Comparison of ENCODE assay signal across 24 cellular contexts in genomic region chr11:45669956-45670355, GRCh38. TPM values are rescaled to one million over a fixed set of nuclear protein-coding genes. Genes with fewer than 3 reads are reported as not detected.
DNase-seq lines count a peak whose midpoint lies in the region; ATAC-seq and TF ChIP-seq lines count a peak whose summit lies in the region.
"Had no signal": no experiment of that assay in that cellular context is flagged by ENCODE, and none has a peak within 500 bp of the region (broad histone marks: within the 10 kb centered on the region; RNA-seq: fewer than 3 reads in every experiment).

No MANE protein-coding gene starts in this region.

- H2BK5ac ChIP-seq in neuronal stem cell (ENCODE audit: low read length): no peak overlapping the region

- H3K79me1 ChIP-seq in neuronal stem cell (ENCODE audit: low read depth, low read length): no peaks in the 10 kb centered on the region

- H3K4ac ChIP-seq in neuronal stem cell (ENCODE audit: low read length): no peak overlapping the region

- H3K9me3 Mint-ChIP-seq in endothelial cell (ENCODE audit: unreplicated experiment): no peaks in the 10 kb centered on the region
- H3K9me3 Mint-ChIP-seq: CD14-positive monocyte; CD4-positive, alpha-beta memory T cell; CD4-positive, CD25-positive, alpha-beta regulatory T cell; CD8-positive, alpha-beta memory T cell had no signal

- no peak overlapping the region for H3K18ac ChIP-seq in neuronal stem cell (ENCODE audit: low read length)

- no peak overlapping the region for H3K4me2 ChIP-seq in neuronal stem cell (ENCODE audit: insufficient read depth, low read length, poor library complexity, severe bottlenecking)
- H3K4me2 ChIP-seq: BLaER1 had no signal

- ATAC-seq in HG03342 (IDR thresholded peaks at IDR 0.05; ENCODE audit: unreplicated experiment): no peak
- ATAC-seq: GM12878 had no signal

- no peak overlapping the region for H2AFZ ChIP-seq in neuronal stem cell (ENCODE audit: low read length)

- no peaks in the 10 kb centered on the region for H3K36me3 Mint-ChIP-seq in endothelial cell (ENCODE audit: low read depth, unreplicated experiment)
- H3K36me3 Mint-ChIP-seq: CD14-positive monocyte; CD4-positive, alpha-beta memory T cell; CD4-positive, CD25-positive, alpha-beta regulatory T cell; CD8-positive, alpha-beta memory T cell had no signal

- H3K9me3 ChIP-seq in neuronal stem cell (replicated peaks in 1 of 2; ENCODE audit: control insufficient read depth in 2 of 2, insufficient read depth in 1 of 2, low read depth in 1 of 2, low read length in 2 of 2) (no peaks in the 10 kb centered on the region), thyroid gland (no peaks in the 10 kb centered on the region)
- H3K9me3 ChIP-seq in effector memory CD4-positive, alpha-beta T cell (ENCODE audit: control insufficient read depth, low read length): no peaks in the 10 kb centered on the region
- H3K9me3 ChIP-seq: BE2C, BLaER1 had no signal

- no peak overlapping the region for H3K27ac Mint-ChIP-seq in endothelial cell (ENCODE audit: unreplicated experiment)
- H3K27ac Mint-ChIP-seq: CD14-positive monocyte; CD4-positive, alpha-beta memory T cell; CD4-positive, CD25-positive, alpha-beta regulatory T cell; CD8-positive, alpha-beta memory T cell had no signal

- no peak overlapping the region for H3K14ac ChIP-seq in neuronal stem cell (ENCODE audit: low read length)

- DNase-seq in neuronal stem cell (ENCODE audit: low spot score) (no peak), posterior vena cava (ENCODE audit: low spot score) (peak; percentile 66), thyroid gland (no peak), cortex of kidney (lab: John Stamatoyannopoulos, UW) (no peak), endothelial cell (ENCODE audit: low spot score) (no peak)
- no peak for DNase-seq in effector memory CD4-positive, alpha-beta T cell
- DNase-seq: 8988T; ACHN; BE2C; CD4-positive, alpha-beta memory T cell; CD4-positive, CD25-positive, alpha-beta regulatory T cell; CD8-positive, alpha-beta memory T cell; COR-L47; DMS 273 treated with DMSO at 0.1 percent for 48 hours; DMS153; DMS53; DND-41; EL; GDM1 had no signal

- no peak overlapping the region for H2BK12ac ChIP-seq in neuronal stem cell (ENCODE audit: low read length)

- peak overlapping the region; percentile 81 for H2BK15ac ChIP-seq in neuronal stem cell (ENCODE audit: low read length)

- no peaks in the 10 kb centered on the region for H3K36me3 ChIP-seq in neuronal stem cell (replicated peaks in 1 of 2; ENCODE audit: control insufficient read depth in 2 of 2, insufficient read depth in 2 of 2, low read length in 2 of 2)
- no peaks in the 10 kb centered on the region for H3K36me3 ChIP-seq in thyroid gland
- no peaks in the 10 kb centered on the region for H3K36me3 ChIP-seq in effector memory CD4-positive, alpha-beta T cell (ENCODE audit: control insufficient read depth, insufficient read depth, low read length)
- H3K36me3 ChIP-seq: BE2C, BLaER1 had no signal

- H3K4me1 Mint-ChIP-seq in endothelial cell (ENCODE audit: unreplicated experiment): peaks cover 37% of the 10 kb centered on the region

- H2AK5ac ChIP-seq in neuronal stem cell (ENCODE audit: low read depth, low read length): no peak overlapping the region

- H3K4me3 Mint-ChIP-seq in endothelial cell (ENCODE audit: unreplicated experiment): no peak overlapping the region
- H3K4me3 Mint-ChIP-seq: CD4-positive, alpha-beta memory T cell; CD8-positive, alpha-beta memory T cell had no signal

- H3K27me3 ChIP-seq in neuronal stem cell (ENCODE audit: control insufficient read depth in 3 of 3, insufficient read depth in 3 of 3, low read depth in 1 of 3, low read length in 3 of 3) (peaks cover 0 to 68% (median 13%) of the 10 kb centered on the region in 3 experiments), thyroid gland (no peaks in the 10 kb centered on the region)
- peaks cover 9% of the 10 kb centered on the region for H3K27me3 ChIP-seq in effector memory CD4-positive, alpha-beta T cell (replicated peaks; ENCODE audit: control insufficient read depth, insufficient read depth, low read length, poor library complexity, severe bottlenecking)
- H3K27me3 ChIP-seq: BE2C had no signal

- H4K91ac ChIP-seq in neuronal stem cell (ENCODE audit: low read depth, low read length, poor library complexity): no peak overlapping the region

- no peak overlapping the region for H4K8ac ChIP-seq in neuronal stem cell (ENCODE audit: low read depth, low read length)

- TF ChIP-seq CTCF in thyroid gland (IDR thresholded peaks at IDR 0.05): no peak
- no peak for TF ChIP-seq CTCF in endothelial cell (IDR thresholded peaks at IDR 0.05; ENCODE audit: unreplicated experiment)

- H3K9ac ChIP-seq in neuronal stem cell (ENCODE audit: low read depth, low read length, poor library complexity): no peak overlapping the region
- H3K9ac ChIP-seq: BLaER1 had no signal

- H3K4me3 ChIP-seq in neuronal stem cell (ENCODE audit: low read length in 2 of 2) (no peak overlapping the region), thyroid gland (replicated peaks in 1 of 3) (no peak overlapping the region)
- no peak overlapping the region for H3K4me3 ChIP-seq in effector memory CD4-positive, alpha-beta T cell (ENCODE audit: insufficient read depth, low read depth, low read length, poor library complexity, severe bottlenecking)
- H3K4me3 ChIP-seq: BLaER1, GM12878 had no signal

- H3K4me1 ChIP-seq in neuronal stem cell (ENCODE audit: control insufficient read depth in 2 of 2, insufficient read depth in 1 of 2, low read depth in 1 of 2, low read length in 2 of 2) (peaks cover 0 to 2% of the 10 kb centered on the region in 2 donors), thyroid gland (peaks cover 50 to 56% of the 10 kb centered on the region in 2 donors)
- peaks cover 3% of the 10 kb centered on the region for H3K4me1 ChIP-seq in effector memory CD4-positive, alpha-beta T cell (ENCODE audit: control insufficient read depth, insufficient read depth, low read length, poor library complexity, severe bottlenecking)
- H3K4me1 ChIP-seq: BE2C had no signal

- TF ChIP-seq POLR2A in thyroid gland (IDR thresholded peaks at IDR 0.05): no peak

- peaks cover 8% of the 10 kb centered on the region for H3K27me3 Mint-ChIP-seq in endothelial cell (ENCODE audit: unreplicated experiment)

- H3K27ac ChIP-seq in neuronal stem cell (replicated peaks; ENCODE audit: low read length) (no peak overlapping the region), thyroid gland (peak overlapping the region; percentile 58 to 74 (median 62))
- no peak overlapping the region for H3K27ac ChIP-seq in effector memory CD4-positive, alpha-beta T cell (ENCODE audit: insufficient read depth, low read length, poor library complexity, severe bottlenecking)
- H3K27ac ChIP-seq: BLaER1 had no signal

- intact Hi-C loops in posterior vena cava (cut with DNase I): loop anchor here in 1 of 2 donors (5.0 to 10.0 kb wide), 2 partner anchors 695 to 868 kb away; no protein-coding TSS in a partner anchor
- intact Hi-C loops in thyroid gland (cut with DNase I): no loop called here

- H2BK120ac ChIP-seq in neuronal stem cell (ENCODE audit: low read depth, low read length): no peak overlapping the region

- no peak overlapping the region for H3K23ac ChIP-seq in neuronal stem cell (ENCODE audit: low read depth, low read length, poor library complexity)

- WGBS in neuronal stem cell (ENCODE audit: extremely low coverage in 2 of 2, insufficient read length in 2 of 2, insufficient replicate concordance in 1 of 2), 2 donors: no CpG with 5 or more reads among the region's 4 CpGs
- WGBS in thyroid gland, 2 donors: 92 to 94% methylated on average over 3 to 4 of the region's 4 CpGs

RNA-seq across cellular contexts. Expression of gene CHST1, which starts 4.5 kb away (rescaled TPM):
- polyA plus RNA-seq in neuronal stem cell (2013, experiment 1 of 2): 2.3 TPM
- polyA plus RNA-seq in neuronal stem cell (2013, experiment 2 of 2): 2.4 TPM
- total RNA-seq in posterior vena cava: 1 to 10 TPM; 3.3 to 5.2 TPM
- total RNA-seq in thyroid gland: 10 to 100 TPM; 19.3 to 28.9 (median 25.0) TPM
- total RNA-seq in endothelial cell (ENCODE audit: unreplicated experiment): 275 TPM
- total RNA-seq: CD4-positive, alpha-beta memory T cell; G401; GM12878 had no signal
- polyA plus RNA-seq: CD14-positive monocyte; CD4-positive, alpha-beta memory T cell; CD8-positive, alpha-beta memory T cell; GM12878 had no signal

Comparison
In these comparisons a context has a peak if more than half of its experiments do, and no peak if none do; other contexts are left out.
1. H3K27ac ChIP-seq: peak in thyroid gland (3 of 3); none in neuronal stem cell (single experiment) and effector memory CD4-positive, alpha-beta T cell (single experiment).